Comparison of ENCODE assay signal across 8 cellular contexts in genomic region chrX:136496359-136496767, GRCh38. TPM values are rescaled to one million over a fixed set of nuclear protein-coding genes. Genes with fewer than 3 reads are reported as not detected.
DNase-seq lines count a peak whose midpoint lies in the region; ATAC-seq, FAIRE-seq and TF ChIP-seq lines count a peak whose summit lies in the region.

No MANE protein-coding gene starts in this region.

- no peak for DNase-seq in AG10803 (ENCODE audit: low read depth)
- no peak for DNase-seq in bronchial epithelial cell (ENCODE audit: low read depth)
- no peak for DNase-seq in NCI-H524 treated with DMSO at 0.1 percent for 48 hours (lab: John Stamatoyannopoulos, UW)
- DNase-seq in stimulated activated naive CD4-positive, alpha-beta T cell treated with Interleukin-2 at 50 U/mL for 16 hours (lab: John Stamatoyannopoulos, UW) = no peak
- no peak for DNase-seq in NCI-H2227 (lab: John Stamatoyannopoulos, UW; ENCODE audit: unreplicated experiment)

- H3K27me3 ChIP-seq in bronchial epithelial cell (ENCODE audit: control insufficient read depth, insufficient read depth, low read length) (no peaks in the 10 kb centered on the region), muscle layer of colon (ENCODE audit: control insufficient read depth in 1 of 2, insufficient read depth in 2 of 2, low read length in 2 of 2) (peaks cover 2 to 4% of the 10 kb centered on the region in 2 donors)

- no peak for TF ChIP-seq CTCF in AG10803 (conservative IDR thresholded peaks at IDR 0.05; ENCODE audit: low read length)
- no peak for TF ChIP-seq CTCF in bronchial epithelial cell (IDR thresholded peaks at IDR 0.05; ENCODE audit: insufficient read depth, low read length, severe bottlenecking)

- no peaks in the 10 kb centered on the region for H3K9me3 ChIP-seq in muscle layer of colon (ENCODE audit: low read length)

- peak overlapping the region; percentile 4 for H3K9ac ChIP-seq in muscle layer of colon (ENCODE audit: low read length)

- H3K27ac ChIP-seq in muscle layer of colon (ENCODE audit: low read depth, low read length) = peak overlapping the region; percentile 59

- no peak for FAIRE-seq in bronchial epithelial cell (lab: Jason Lieb, UNC)

- ATAC-seq in HG03175 (IDR thresholded peaks at IDR 0.05; ENCODE audit: unreplicated experiment) = peak; percentile 3
- ATAC-seq in HG02610 (IDR thresholded peaks at IDR 0.05; ENCODE audit: unreplicated experiment) = no peak

- H3K4me3 ChIP-seq in AG10803 (ENCODE audit: low read length) (peak overlapping the region; percentile 71), bronchial epithelial cell (ENCODE audit: low read depth, low read length) (peak overlapping the region; percentile 62), muscle layer of colon (ENCODE audit: low read depth in 1 of 2, low read length in 2 of 2) (peak overlapping the region; percentile 5 to 52)

- no peaks in the 10 kb centered on the region for H3K4me1 ChIP-seq in muscle layer of colon (ENCODE audit: insufficient read depth, low read length)

- H3K36me3 ChIP-seq in bronchial epithelial cell (ENCODE audit: control insufficient read depth, insufficient read depth, low read length) = no peaks in the 10 kb centered on the region
- H3K36me3 ChIP-seq in muscle layer of colon (ENCODE audit: insufficient read depth, low read length) = peaks cover 4% of the 10 kb centered on the region

RNA-seq across cellular contexts. Expression of gene HTATSF1, which starts 1.0 kb away (rescaled TPM):
- 38.4 and 43.7 TPM in 2 replicates for total RNA-seq in bronchial epithelial cell

RNA-seq across cellular contexts. Expression of gene BRS3, which starts 8.6 kb away (rescaled TPM):
- not detected in 2 replicates for total RNA-seq in bronchial epithelial cell

RNA-seq across cellular contexts. Expression of gene VGLL1, which starts 35.7 kb away (rescaled TPM):
- total RNA-seq in bronchial epithelial cell = 0.26 and 0.77 TPM in 2 replicates
